ENCODE assay signal across 8 cellular contexts in the genomic region with DNA sequence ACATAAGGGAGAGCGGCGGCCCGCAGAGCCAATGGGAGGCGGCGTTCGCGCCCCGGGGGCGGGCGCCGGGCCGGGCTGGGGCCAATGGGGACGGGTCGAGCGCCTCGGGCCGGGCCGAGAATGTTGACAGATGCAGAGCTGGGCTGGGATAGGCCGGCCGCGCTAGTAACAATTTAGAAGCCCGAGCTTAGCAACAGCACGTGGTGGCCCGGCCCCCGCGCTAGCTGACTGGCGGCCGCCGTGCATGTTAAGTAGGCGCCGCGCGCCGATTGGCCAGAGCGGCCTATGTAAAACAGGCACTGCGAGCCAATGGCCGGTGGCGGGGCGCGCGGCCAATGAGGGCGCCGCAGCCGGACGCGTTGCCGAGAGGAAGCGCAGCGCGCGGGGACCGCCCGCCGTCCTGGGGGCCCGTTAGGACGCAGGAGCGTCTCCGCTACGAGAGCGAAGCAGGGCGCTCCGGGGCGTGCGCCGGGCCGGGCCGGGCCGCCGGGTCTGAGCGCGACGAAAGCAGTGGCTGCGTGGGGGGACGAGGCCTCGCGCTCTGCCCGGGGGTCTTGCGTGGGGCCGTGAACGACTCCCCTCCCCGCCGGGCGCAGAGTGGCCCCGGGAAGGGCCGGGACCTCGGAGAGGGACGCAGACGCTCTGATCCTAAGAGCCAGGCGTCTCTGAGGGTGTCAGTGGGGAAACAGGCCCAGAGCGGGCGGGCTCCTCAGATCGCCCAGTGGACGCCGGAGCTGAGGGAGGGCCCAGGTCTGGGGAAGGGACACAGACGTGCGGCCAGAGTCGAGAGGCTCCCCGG. TPM values are rescaled to one million over a fixed set of nuclear protein-coding genes. Genes with fewer than 3 reads are reported as not detected.
A peak's percentile ranks its signal among the peaks of the same experiment; 100 is the strongest.
DNase-seq lines count a peak whose midpoint lies in the region; ATAC-seq and TF ChIP-seq lines count a peak whose summit lies in the region.

No MANE protein-coding gene starts in this region.

- TF ChIP-seq POLR2A in vagina (IDR thresholded peaks at IDR 0.05) = peak in 1 of 2 donors; percentile 93

- no peaks in the 10 kb centered on the region for H3K36me3 ChIP-seq in vagina

- H3K27ac ChIP-seq in vagina = peak overlapping the region; percentile 93

- no peak for TF ChIP-seq CTCF in astrocyte of the cerebellum (IDR thresholded peaks at IDR 0.05; ENCODE audit: low read depth, low read length, missing control alignments)
- no peak for TF ChIP-seq CTCF in vagina (IDR thresholded peaks at IDR 0.05)

- intact Hi-C loops in vagina (cut with DNase I) = loop anchor here (1.0 to 10.0 kb wide), 3 partner anchors 152 to 275 kb away; partner anchors contain the start of genes CFAP99, FAM193A and ZFYVE28

- DNase-seq in NCI-H2029 (lab: John Stamatoyannopoulos, UW) (peak; percentile 99), T-helper 9 cell (peak; percentile 93), astrocyte of the cerebellum (ENCODE audit: low read depth) (peak; percentile 99), hepatic stellate cell (ENCODE audit: low spot score) (peak; percentile 100), putamen (ENCODE audit: low spot score) (peak; percentile 99), vagina (ENCODE audit: extremely low spot score in 2 of 2) (peak in 1 of 2 donors; percentile 100)

- in situ Hi-C loops in astrocyte of the cerebellum (cut with HindIII; ENCODE audit: low sequenced_read_pairs) = no loop called here

- peaks cover 57% of the 10 kb centered on the region for H3K4me1 ChIP-seq in vagina

- no peaks in the 10 kb centered on the region for H3K27me3 ChIP-seq in vagina

- H3K9me3 ChIP-seq in vagina = no peaks in the 10 kb centered on the region

- peak overlapping the region; percentile 86 for H3K4me3 ChIP-seq in astrocyte of the cerebellum (ENCODE audit: low read depth, low read length)
- H3K4me3 ChIP-seq in vagina = peak overlapping the region; percentile 61 to 93

- ATAC-seq in GM18508 (IDR thresholded peaks at IDR 0.05; ENCODE audit: insufficient read depth, unreplicated experiment) (peak; percentile 77), HG02981 (IDR thresholded peaks at IDR 0.05; ENCODE audit: unreplicated experiment) (peak; percentile 89)

RNA-seq across cellular contexts. Expression of gene MXD4, which starts 0.4 kb away (rescaled TPM):
- total RNA-seq in vagina = 27.5 TPM

RNA-seq across cellular contexts. Expression of gene HAUS3, which starts 20.4 kb away (rescaled TPM):
- 9.6 TPM for total RNA-seq in vagina

RNA-seq across cellular contexts. Expression of gene POLN, which starts 20.4 kb away (rescaled TPM):
- 3.9 TPM for total RNA-seq in vagina
